11 cellular contexts compared by ENCODE assay signal in the genomic region with DNA sequence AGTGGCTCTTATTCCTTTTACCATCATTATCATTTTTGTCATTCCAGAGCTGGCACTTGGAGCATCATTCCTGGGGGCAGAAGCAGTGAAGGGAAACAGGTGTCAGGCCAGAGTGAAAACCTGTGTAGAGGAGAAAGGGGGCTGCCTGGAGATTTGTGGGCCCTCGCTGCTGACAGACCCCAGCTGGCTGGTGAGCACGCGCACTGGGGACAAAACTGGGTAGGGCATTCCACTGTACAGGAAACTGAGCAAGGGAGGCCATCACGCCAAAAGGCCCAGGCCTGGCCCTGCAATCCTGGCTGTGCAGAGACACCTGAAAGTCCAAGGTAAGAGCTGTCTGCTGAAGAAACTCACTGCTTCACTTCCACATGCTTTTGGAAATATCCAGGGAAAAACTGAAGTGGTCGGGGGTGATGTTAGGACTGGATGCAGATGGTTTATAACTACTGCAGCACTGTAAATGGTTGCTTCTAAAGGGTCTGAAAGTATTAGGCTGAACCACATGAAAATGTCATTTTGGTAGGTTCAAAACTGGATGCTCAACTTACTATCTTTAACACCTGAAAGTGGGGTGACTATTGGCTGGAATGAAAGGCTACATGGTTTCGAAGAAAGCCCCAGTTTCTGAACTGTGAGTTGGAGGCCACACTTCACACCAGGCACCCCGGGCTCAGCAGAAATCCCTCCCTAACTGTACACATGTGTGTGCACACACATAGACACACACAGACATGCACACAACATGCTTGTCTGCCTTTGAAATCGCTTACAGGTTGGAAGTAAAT.
A peak's percentile ranks its signal among the peaks of the same experiment; 100 is the strongest.
DNase-seq lines count a peak whose midpoint lies in the region; ATAC-seq and TF ChIP-seq lines count a peak whose summit lies in the region.
"Had no signal": no experiment of that assay in that cellular context is flagged by ENCODE, and none has a peak within 500 bp of the region (broad histone marks: within the 10 kb centered on the region; RNA-seq: fewer than 3 reads in every experiment).

No MANE protein-coding gene starts in this region.

- H3K9me3 ChIP-seq in left lung: no peaks in the 10 kb centered on the region
- H3K9me3 ChIP-seq: HAP-1 had no signal

- no peak overlapping the region for H3K4me3 ChIP-seq in left lung
- H3K4me3 ChIP-seq: HAP-1 had no signal

- no peaks in the 10 kb centered on the region for H3K36me3 ChIP-seq in left lung
- H3K36me3 ChIP-seq: HAP-1 had no signal

- no peak overlapping the region for H3K27ac ChIP-seq in left lung

- no peak for TF ChIP-seq CTCF in left lung (IDR thresholded peaks at IDR 0.05)

- ATAC-seq in GM18502 (IDR thresholded peaks at IDR 0.05; ENCODE audit: poor library complexity, unreplicated experiment) (peak; percentile 85), GM21367 (IDR thresholded peaks at IDR 0.05; ENCODE audit: unreplicated experiment) (peak; percentile 68), HG03039 (IDR thresholded peaks at IDR 0.05; ENCODE audit: unreplicated experiment) (peak; percentile 46), left lobe of liver (no peak), HG02840 (IDR thresholded peaks at IDR 0.05; ENCODE audit: low FRiP score, unreplicated experiment) (no peak), left lung (no peak)

- H3K27me3 ChIP-seq in left lung: no peaks in the 10 kb centered on the region

- peaks cover 0 to 3% of the 10 kb centered on the region in 2 donors for H3K4me1 ChIP-seq in left lung

- DNase-seq in left lobe of liver (ENCODE audit: low spot score) (peak; percentile 16), dedifferentiated amniotic fluid mesenchymal stem cell (ENCODE audit: extremely low spot score) (no peak), amniotic stem cell (lab: John Stamatoyannopoulos, UW) (no peak), left lung (no peak)
- DNase-seq: activated effector memory CD4-positive, alpha-beta T cell treated with Interleukin-2 at 50 U/mL for 16 hours; NCI-H82 had no signal

- intact Hi-C loops in left lung (cut with DNase I): no loop called here

Comparison
In these comparisons a context has a peak if more than half of its experiments do, and no peak if none do; other contexts are left out.
1. ATAC-seq: peak in GM18502 (single experiment), GM21367 (single experiment) and HG03039 (single experiment); none in left lobe of liver (single experiment), HG02840 (single experiment) and left lung (single experiment).